In the genomic region with DNA sequence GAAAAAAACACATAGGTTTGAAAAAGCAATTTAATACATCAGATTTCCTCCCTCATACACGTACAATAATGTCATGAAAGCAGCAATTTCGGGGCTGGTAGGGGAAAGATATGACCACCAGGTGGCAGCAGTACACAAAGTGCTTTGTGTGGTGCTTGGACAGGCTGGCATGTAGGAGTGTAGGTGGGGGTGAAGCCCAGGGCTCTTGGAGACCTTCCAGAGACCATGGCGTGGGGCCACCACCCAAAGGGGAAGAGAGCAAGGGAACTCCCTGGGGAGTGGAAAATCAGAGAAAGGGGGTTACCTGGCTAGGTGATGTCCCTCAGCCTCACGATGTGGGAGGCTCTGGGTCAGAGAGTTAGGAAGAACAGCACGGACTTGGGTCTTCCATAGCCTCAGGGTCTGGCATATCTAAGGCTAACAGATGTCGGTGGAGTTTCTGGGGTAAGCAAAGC, we compare ENCODE assay signal across 1 cellular context.
TF ChIP-seq lines count a peak whose summit lies in the region.

No MANE protein-coding gene starts in this region.

TF ChIP-seq in GM12878, 131 proteins besides CTCF, POLR2A, EP300 and RAD21 (continued from another document and continues in another):
- TF ChIP-seq, protein P1, sequence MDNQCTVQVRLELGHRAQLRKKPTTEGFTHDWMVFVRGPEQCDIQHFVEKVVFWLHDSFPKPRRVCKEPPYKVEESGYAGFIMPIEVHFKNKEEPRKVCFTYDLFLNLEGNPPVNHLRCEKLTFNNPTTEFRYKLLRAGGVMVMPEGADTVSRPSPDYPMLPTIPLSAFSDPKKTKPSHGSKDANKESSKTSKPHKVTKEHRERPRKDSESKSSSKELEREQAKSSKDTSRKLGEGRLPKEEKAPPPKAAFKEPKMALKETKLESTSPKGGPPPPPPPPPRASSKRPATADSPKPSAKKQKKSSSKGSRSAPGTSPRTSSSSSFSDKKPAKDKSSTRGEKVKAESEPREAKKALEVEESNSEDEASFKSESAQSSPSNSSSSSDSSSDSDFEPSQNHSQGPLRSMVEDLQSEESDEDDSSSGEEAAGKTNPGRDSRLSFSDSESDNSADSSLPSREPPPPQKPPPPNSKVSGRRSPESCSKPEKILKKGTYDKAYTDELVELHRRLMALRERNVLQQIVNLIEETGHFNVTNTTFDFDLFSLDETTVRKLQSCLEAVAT (IDR thresholded peaks at IDR 0.05): no peak
- TF ChIP-seq WRNIP1 (IDR thresholded peaks at IDR 0.05; ENCODE audit: borderline replicate concordance, low read depth, low read length) (no peak), TARDBP (IDR thresholded peaks at IDR 0.05; ENCODE audit: borderline replicate concordance) (no peak), CHD4 (IDR thresholded peaks at IDR 0.05) (no peak), SUZ12 (IDR thresholded peaks at IDR 0.05; ENCODE audit: unreplicated experiment) (no peak), RFX5 (IDR thresholded peaks at IDR 0.05; ENCODE audit: low read depth, low read length) (0 out of 2 replicates have a peak, but pooled peaks have one; percentile 14), CHD2 (IDR thresholded peaks at IDR 0.05; ENCODE audit: borderline replicate concordance, low read depth, low read length) (no peak), FOXK2 (IDR thresholded peaks at IDR 0.05) (no peak), SPI1 (IDR thresholded peaks at IDR 0.05; ENCODE audit: borderline replicate concordance, insufficient read depth, low read depth, low read length) (no peak), NR2C1 (IDR thresholded peaks at IDR 0.05) (no peak), NBN (IDR thresholded peaks at IDR 0.05) (no peak), RUNX3 (IDR thresholded peaks at IDR 0.05; ENCODE audit: low read length) (no peak), STAT3 (IDR thresholded peaks at IDR 0.05; ENCODE audit: low read depth, low read length) (no peak), MTA2 (IDR thresholded peaks at IDR 0.05; ENCODE audit: low read depth) (no peak), PAX8 (IDR thresholded peaks at IDR 0.05) (no peak), SMC3 (IDR thresholded peaks at IDR 0.05; ENCODE audit: borderline replicate concordance, low read length) (peak; percentile 84), MEF2B (IDR thresholded peaks at IDR 0.05; ENCODE audit: partially characterized antibody, poor library complexity, severe bottlenecking) (peak; percentile 12), BHLHE40 (IDR thresholded peaks at IDR 0.05; ENCODE audit: borderline replicate concordance in 1 of 2, low read depth in 2 of 2, low read length in 1 of 2) (0 out of 4 replicates have a peak, but pooled peaks of 1 of the 2 experiments have one; percentile 24), RCOR1 (conservative IDR thresholded peaks at IDR 0.05; ENCODE audit: low read depth, low read length) (no peak), ZBED1 (IDR thresholded peaks at IDR 0.05; ENCODE audit: borderline replicate concordance) (no peak), CBX3 (IDR thresholded peaks at IDR 0.05; ENCODE audit: borderline replicate concordance, low read depth) (no peak), RB1 (IDR thresholded peaks at IDR 0.05; ENCODE audit: borderline replicate concordance) (peak; percentile 61), MXI1 (IDR thresholded peaks at IDR 0.05; ENCODE audit: low read depth, low read length) (no peak), TAF1 (IDR thresholded peaks at IDR 0.05; ENCODE audit: borderline replicate concordance, low read depth, low read length) (no peak), KDM1A (IDR thresholded peaks at IDR 0.05; ENCODE audit: borderline replicate concordance) (no peak), JUND (IDR thresholded peaks at IDR 0.05; ENCODE audit: low read depth, low read length) (no peak), IRF4 (IDR thresholded peaks at IDR 0.05; ENCODE audit: low read depth, low read length) (0 out of 2 replicates have a peak, but pooled peaks have one; percentile 15), NFIC (IDR thresholded peaks at IDR 0.05; ENCODE audit: low read depth, low read length) (no peak), YY1 (IDR thresholded peaks at IDR 0.05; ENCODE audit: low read depth, low read length) (peak; percentile 48; the same call in 1 of the 2 replicates), ZNF274 (IDR thresholded peaks at IDR 0.05; ENCODE audit: insufficient read depth, insufficient read length) (no peak), IKZF1 (conservative IDR thresholded peaks at IDR 0.05) (peak; percentile 50; the same call in 1 of the 2 replicates)
- TF ChIP-seq, protein P2, sequence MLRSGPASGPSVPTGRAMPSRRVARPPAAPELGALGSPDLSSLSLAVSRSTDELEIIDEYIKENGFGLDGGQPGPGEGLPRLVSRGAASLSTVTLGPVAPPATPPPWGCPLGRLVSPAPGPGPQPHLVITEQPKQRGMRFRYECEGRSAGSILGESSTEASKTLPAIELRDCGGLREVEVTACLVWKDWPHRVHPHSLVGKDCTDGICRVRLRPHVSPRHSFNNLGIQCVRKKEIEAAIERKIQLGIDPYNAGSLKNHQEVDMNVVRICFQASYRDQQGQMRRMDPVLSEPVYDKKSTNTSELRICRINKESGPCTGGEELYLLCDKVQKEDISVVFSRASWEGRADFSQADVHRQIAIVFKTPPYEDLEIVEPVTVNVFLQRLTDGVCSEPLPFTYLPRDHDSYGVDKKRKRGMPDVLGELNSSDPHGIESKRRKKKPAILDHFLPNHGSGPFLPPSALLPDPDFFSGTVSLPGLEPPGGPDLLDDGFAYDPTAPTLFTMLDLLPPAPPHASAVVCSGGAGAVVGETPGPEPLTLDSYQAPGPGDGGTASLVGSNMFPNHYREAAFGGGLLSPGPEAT (IDR thresholded peaks at IDR 0.05; ENCODE audit: low read depth): 0 out of 2 replicates have a peak, but pooled peaks have one; percentile 18
- TF ChIP-seq, protein P3, sequence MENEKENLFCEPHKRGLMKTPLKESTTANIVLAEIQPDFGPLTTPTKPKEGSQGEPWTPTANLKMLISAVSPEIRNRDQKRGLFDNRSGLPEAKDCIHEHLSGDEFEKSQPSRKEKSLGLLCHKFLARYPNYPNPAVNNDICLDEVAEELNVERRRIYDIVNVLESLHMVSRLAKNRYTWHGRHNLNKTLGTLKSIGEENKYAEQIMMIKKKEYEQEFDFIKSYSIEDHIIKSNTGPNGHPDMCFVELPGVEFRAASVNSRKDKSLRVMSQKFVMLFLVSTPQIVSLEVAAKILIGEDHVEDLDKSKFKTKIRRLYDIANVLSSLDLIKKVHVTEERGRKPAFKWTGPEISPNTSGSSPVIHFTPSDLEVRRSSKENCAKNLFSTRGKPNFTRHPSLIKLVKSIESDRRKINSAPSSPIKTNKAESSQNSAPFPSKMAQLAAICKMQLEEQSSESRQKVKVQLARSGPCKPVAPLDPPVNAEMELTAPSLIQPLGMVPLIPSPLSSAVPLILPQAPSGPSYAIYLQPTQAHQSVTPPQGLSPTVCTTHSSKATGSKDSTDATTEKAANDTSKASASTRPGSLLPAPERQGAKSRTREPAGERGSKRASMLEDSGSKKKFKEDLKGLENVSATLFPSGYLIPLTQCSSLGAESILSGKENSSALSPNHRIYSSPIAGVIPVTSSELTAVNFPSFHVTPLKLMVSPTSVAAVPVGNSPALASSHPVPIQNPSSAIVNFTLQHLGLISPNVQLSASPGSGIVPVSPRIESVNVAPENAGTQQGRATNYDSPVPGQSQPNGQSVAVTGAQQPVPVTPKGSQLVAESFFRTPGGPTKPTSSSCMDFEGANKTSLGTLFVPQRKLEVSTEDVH (IDR thresholded peaks at IDR 0.05; ENCODE audit: low read depth, partially characterized antibody): no peak
- TF ChIP-seq, protein P4, sequence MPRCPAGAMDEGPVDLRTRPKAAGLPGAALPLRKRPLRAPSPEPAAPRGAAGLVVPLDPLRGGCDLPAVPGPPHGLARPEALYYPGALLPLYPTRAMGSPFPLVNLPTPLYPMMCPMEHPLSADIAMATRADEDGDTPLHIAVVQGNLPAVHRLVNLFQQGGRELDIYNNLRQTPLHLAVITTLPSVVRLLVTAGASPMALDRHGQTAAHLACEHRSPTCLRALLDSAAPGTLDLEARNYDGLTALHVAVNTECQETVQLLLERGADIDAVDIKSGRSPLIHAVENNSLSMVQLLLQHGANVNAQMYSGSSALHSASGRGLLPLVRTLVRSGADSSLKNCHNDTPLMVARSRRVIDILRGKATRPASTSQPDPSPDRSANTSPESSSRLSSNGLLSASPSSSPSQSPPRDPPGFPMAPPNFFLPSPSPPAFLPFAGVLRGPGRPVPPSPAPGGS (IDR thresholded peaks at IDR 0.05; ENCODE audit: borderline replicate concordance, insufficient read depth, low read depth, low read length, poor library complexity, severe bottlenecking): no peak
- TF ChIP-seq, protein P5, sequence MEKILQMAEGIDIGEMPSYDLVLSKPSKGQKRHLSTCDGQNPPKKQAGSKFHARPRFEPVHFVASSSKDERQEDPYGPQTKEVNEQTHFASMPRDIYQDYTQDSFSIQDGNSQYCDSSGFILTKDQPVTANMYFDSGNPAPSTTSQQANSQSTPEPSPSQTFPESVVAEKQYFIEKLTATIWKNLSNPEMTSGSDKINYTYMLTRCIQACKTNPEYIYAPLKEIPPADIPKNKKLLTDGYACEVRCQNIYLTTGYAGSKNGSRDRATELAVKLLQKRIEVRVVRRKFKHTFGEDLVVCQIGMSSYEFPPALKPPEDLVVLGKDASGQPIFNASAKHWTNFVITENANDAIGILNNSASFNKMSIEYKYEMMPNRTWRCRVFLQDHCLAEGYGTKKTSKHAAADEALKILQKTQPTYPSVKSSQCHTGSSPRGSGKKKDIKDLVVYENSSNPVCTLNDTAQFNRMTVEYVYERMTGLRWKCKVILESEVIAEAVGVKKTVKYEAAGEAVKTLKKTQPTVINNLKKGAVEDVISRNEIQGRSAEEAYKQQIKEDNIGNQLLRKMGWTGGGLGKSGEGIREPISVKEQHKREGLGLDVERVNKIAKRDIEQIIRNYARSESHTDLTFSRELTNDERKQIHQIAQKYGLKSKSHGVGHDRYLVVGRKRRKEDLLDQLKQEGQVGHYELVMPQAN (conservative IDR thresholded peaks at IDR 0.05): no peak
- TF ChIP-seq, protein P6, sequence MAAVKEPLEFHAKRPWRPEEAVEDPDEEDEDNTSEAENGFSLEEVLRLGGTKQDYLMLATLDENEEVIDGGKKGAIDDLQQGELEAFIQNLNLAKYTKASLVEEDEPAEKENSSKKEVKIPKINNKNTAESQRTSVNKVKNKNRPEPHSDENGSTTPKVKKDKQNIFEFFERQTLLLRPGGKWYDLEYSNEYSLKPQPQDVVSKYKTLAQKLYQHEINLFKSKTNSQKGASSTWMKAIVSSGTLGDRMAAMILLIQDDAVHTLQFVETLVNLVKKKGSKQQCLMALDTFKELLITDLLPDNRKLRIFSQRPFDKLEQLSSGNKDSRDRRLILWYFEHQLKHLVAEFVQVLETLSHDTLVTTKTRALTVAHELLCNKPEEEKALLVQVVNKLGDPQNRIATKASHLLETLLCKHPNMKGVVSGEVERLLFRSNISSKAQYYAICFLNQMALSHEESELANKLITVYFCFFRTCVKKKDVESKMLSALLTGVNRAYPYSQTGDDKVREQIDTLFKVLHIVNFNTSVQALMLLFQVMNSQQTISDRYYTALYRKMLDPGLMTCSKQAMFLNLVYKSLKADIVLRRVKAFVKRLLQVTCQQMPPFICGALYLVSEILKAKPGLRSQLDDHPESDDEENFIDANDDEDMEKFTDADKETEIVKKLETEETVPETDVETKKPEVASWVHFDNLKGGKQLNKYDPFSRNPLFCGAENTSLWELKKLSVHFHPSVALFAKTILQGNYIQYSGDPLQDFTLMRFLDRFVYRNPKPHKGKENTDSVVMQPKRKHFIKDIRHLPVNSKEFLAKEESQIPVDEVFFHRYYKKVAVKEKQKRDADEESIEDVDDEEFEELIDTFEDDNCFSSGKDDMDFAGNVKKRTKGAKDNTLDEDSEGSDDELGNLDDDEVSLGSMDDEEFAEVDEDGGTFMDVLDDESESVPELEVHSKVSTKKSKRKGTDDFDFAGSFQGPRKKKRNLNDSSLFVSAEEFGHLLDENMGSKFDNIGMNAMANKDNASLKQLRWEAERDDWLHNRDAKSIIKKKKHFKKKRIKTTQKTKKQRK (IDR thresholded peaks at IDR 0.05; ENCODE audit: low read depth, low read length): no peak
- TF ChIP-seq, protein P7, sequence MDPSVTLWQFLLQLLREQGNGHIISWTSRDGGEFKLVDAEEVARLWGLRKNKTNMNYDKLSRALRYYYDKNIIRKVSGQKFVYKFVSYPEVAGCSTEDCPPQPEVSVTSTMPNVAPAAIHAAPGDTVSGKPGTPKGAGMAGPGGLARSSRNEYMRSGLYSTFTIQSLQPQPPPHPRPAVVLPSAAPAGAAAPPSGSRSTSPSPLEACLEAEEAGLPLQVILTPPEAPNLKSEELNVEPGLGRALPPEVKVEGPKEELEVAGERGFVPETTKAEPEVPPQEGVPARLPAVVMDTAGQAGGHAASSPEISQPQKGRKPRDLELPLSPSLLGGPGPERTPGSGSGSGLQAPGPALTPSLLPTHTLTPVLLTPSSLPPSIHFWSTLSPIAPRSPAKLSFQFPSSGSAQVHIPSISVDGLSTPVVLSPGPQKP (IDR thresholded peaks at IDR 0.05; ENCODE audit: low read depth, low read length): no peak
- TF ChIP-seq, protein P8, sequence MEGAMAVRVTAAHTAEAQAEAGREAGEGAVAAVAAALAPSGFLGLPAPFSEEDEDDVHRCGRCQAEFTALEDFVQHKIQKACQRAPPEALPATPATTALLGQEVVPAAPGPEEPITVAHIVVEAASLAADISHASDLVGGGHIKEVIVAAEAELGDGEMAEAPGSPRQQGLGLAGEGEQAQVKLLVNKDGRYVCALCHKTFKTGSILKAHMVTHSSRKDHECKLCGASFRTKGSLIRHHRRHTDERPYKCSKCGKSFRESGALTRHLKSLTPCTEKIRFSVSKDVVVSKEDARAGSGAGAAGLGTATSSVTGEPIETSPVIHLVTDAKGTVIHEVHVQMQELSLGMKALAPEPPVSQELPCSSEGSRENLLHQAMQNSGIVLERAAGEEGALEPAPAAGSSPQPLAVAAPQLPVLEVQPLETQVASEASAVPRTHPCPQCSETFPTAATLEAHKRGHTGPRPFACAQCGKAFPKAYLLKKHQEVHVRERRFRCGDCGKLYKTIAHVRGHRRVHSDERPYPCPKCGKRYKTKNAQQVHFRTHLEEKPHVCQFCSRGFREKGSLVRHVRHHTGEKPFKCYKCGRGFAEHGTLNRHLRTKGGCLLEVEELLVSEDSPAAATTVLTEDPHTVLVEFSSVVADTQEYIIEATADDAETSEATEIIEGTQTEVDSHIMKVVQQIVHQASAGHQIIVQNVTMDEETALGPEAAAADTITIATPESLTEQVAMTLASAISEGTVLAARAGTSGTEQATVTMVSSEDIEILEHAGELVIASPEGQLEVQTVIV (IDR thresholded peaks at IDR 0.05; ENCODE audit: borderline replicate concordance, partially characterized antibody): no peak
